Comparison of ENCODE assay signal across 27 cellular contexts in genomic region chr7:146321301-146321700, GRCh38.
"Had no signal": no experiment of that assay in that cellular context is flagged by ENCODE, and none has a peak within 500 bp of the region (broad histone marks: within the 10 kb centered on the region; RNA-seq: fewer than 3 reads in every experiment).

No MANE protein-coding gene starts in this region.

- H3K4me1 Mint-ChIP-seq: activated B cell treated with CpG ODN at 0.5 μM for 24 hours; activated CD4-positive, alpha-beta T cell treated with anti-CD3 and anti-CD28 coated beads for 36 hours; activated T-helper 17 cell treated with anti-CD3 and anti-CD28 coated beads, Interleukin-2, amount 50 U/mL, for 72 hours; naive thymus-derived CD8-positive, alpha-beta T cell had no signal

- H3K4me3 Mint-ChIP-seq: activated B cell treated with CpG ODN at 0.5 μM for 24 hours; activated CD4-positive, alpha-beta T cell treated with anti-CD3 and anti-CD28 coated beads for 36 hours; activated naive CD8-positive, alpha-beta T cell; activated T-cell treated with anti-CD3 and anti-CD28 coated beads, Interleukin-2, amount 50 U/mL, for 24 hours; activated T-helper 17 cell treated with anti-CD3 and anti-CD28 coated beads, Interleukin-2, amount 50 U/mL, for 72 hours; mesothelial cell of epicardium; naive thymus-derived CD8-positive, alpha-beta T cell had no signal

- H3K9me3 Mint-ChIP-seq: activated T-helper 17 cell treated with anti-CD3 and anti-CD28 coated beads, Interleukin-2, amount 50 U/mL, for 72 hours; mesothelial cell of epicardium had no signal

- ATAC-seq: activated CD4-positive, alpha-beta T cell treated with anti-CD3 and anti-CD28 coated beads for 36 hours; activated T-helper 17 cell treated with anti-CD3 and anti-CD28 coated beads, Interleukin-2, amount 50 U/mL, for 72 hours; foreskin keratinocyte; left ventricle myocardium superior; naive thymus-derived CD8-positive, alpha-beta T cell had no signal

- H3K27ac Mint-ChIP-seq: activated B cell treated with CpG ODN at 0.5 μM for 24 hours; activated CD4-positive, alpha-beta T cell treated with anti-CD3 and anti-CD28 coated beads for 36 hours; activated naive CD8-positive, alpha-beta T cell; activated T-cell treated with anti-CD3 and anti-CD28 coated beads, Interleukin-2, amount 50 U/mL, for 24 hours; activated T-helper 17 cell treated with anti-CD3 and anti-CD28 coated beads, Interleukin-2, amount 50 U/mL, for 72 hours; mesothelial cell of epicardium; naive thymus-derived CD8-positive, alpha-beta T cell; progenitor cell of endocrine pancreas had no signal

- H3K27me3 Mint-ChIP-seq: activated B cell treated with CpG ODN at 0.5 μM for 24 hours; activated CD4-positive, alpha-beta T cell treated with anti-CD3 and anti-CD28 coated beads for 36 hours; activated naive CD8-positive, alpha-beta T cell; activated T-cell treated with anti-CD3 and anti-CD28 coated beads, Interleukin-2, amount 50 U/mL, for 24 hours; activated T-helper 17 cell treated with anti-CD3 and anti-CD28 coated beads, Interleukin-2, amount 50 U/mL, for 72 hours; naive thymus-derived CD8-positive, alpha-beta T cell; progenitor cell of endocrine pancreas had no signal

- DNase-seq: activated B cell treated with CpG ODN at 0.5 μM for 24 hours; activated CD4-positive, alpha-beta T cell treated with anti-CD3 and anti-CD28 coated beads for 36 hours; activated CD4-positive, alpha-beta T cell treated with anti-CD3 and anti-CD28 coated beads, Interleukin-2, amount 50 U/mL, for 4 hours; activated CD8-positive, alpha-beta memory T cell treated with anti-CD3 and anti-CD28 coated beads for 24 hours; activated CD8-positive, alpha-beta memory T cell treated with anti-CD3 and anti-CD28 coated beads, Interleukin-2, amount 50 U/mL, for 4 hours; activated naive CD4-positive, alpha-beta T cell; activated T-cell treated with anti-CD3 and anti-CD28 coated beads, Interleukin-2, amount 50 U/mL, for 24 hours; adrenal gland; brain microvascular endothelial cell; caudate nucleus; dermis blood vessel endothelial cell; effector CD8-positive, alpha-beta T cell; foreskin keratinocyte; hippocampal formation; left ventricle myocardium superior; mammary epithelial cell; naive thymus-derived CD8-positive, alpha-beta T cell; retina; spleen; stimulated activated CD4-positive, alpha-beta T cell treated with anti-CD3 and anti-CD28 coated beads, Interleukin-4, amount 100 ng/mL, for 1 hour; stimulated activated naive CD4-positive, alpha-beta T cell; T1000; upper lobe of left lung had no signal
